Comparison of ENCODE assay signal across 17 cellular contexts in the genomic region with DNA sequence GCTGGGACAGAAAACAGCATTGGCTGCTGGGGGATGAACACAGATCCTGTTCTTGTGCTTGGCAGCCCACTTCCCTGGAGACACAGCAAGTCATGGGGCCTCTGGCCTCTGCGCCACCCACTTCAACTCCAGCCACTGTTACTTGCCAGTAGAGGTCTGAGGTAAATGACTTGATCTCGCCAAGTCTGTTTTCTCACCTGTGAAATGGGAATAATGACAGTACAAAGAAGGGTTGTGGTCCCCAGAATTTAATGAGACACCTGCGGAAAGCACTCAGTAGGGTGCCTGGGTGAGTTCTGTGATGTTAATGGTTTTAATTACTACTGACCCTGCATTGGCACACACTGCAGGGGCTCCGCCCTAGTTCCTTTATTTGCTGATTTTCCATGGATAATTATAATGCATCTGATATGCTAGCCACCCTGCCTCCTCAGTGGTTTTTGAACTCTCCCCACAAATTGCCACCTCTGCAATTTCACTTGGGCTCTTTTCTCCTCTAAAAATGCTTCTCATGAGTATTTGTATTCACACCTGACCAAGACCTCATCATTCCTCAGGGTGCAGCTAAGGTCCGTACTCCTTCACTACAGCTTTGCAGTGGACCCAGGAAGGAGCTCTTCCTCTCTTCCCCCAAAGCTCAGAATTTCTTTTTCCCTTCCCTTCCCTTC.
DNase-seq lines count a peak whose midpoint lies in the region; ATAC-seq and TF ChIP-seq lines count a peak whose summit lies in the region.
"Had no signal": no experiment of that assay in that cellular context is flagged by ENCODE, and none has a peak within 500 bp of the region (broad histone marks: within the 10 kb centered on the region; RNA-seq: fewer than 3 reads in every experiment).

No MANE protein-coding gene starts in this region.

- 97% methylated on average over 5 of the region's 5 CpGs for WGBS in esophagus muscularis mucosa

- ATAC-seq in natural killer cell treated with Interleukin-12 subunit alpha and Interleukin-12 subunit beta and Interleukin-15 and Interleukin-18, amount 100 ng/mL, for 72 hours, result no peak
- ATAC-seq in natural killer cell, result no peak
- ATAC-seq: GM12878 had no signal

- H3K27me3 ChIP-seq in dorsolateral prefrontal cortex, result peaks cover 0 to 29% (median 0%) of the 10 kb centered on the region in 45 donors
- H3K27me3 ChIP-seq in esophagus muscularis mucosa, result peaks cover 0 to 3% (median 0%) of the 10 kb centered on the region in 4 donors

- peak overlapping the region; percentile 4 for H3K4me3 Mint-ChIP-seq in natural killer cell treated with Interleukin-12 subunit alpha and Interleukin-12 subunit beta and Interleukin-15 and Interleukin-18, amount 100 ng/mL, for 72 hours
- H3K4me3 Mint-ChIP-seq in natural killer cell, result no peak overlapping the region

- H3K36me3 Mint-ChIP-seq in natural killer cell treated with Interleukin-12 subunit alpha and Interleukin-12 subunit beta and Interleukin-15 and Interleukin-18, amount 100 ng/mL, for 72 hours, result no peaks in the 10 kb centered on the region
- no peaks in the 10 kb centered on the region for H3K36me3 Mint-ChIP-seq in natural killer cell

- intact Hi-C loops in natural killer cell (cut with micrococcal nuclease) (loop anchor here (5.0 kb wide), 1 partner anchor 760 kb away; no protein-coding TSS in a partner anchor), dorsolateral prefrontal cortex (cut with DNase I) (no loop called here), esophagus muscularis mucosa (cut with DNase I) (no loop called here)

- no peak for TF ChIP-seq POLR2A in esophagus muscularis mucosa (IDR thresholded peaks at IDR 0.05; ENCODE audit: low read depth)

- TF ChIP-seq CTCF in natural killer cell (IDR thresholded peaks at IDR 0.05), result no peak
- no peak for TF ChIP-seq CTCF in dorsolateral prefrontal cortex (IDR thresholded peaks at IDR 0.05 in 54 of 56, conservative IDR thresholded peaks at IDR 0.05 in 2 of 56; ENCODE audit: low read depth in 1 of 56, partially characterized antibody in 56 of 56)
- TF ChIP-seq CTCF in esophagus muscularis mucosa (IDR thresholded peaks at IDR 0.05), result no peak

- no peak overlapping the region for H3K27ac ChIP-seq in dorsolateral prefrontal cortex
- no peak overlapping the region for H3K27ac ChIP-seq in esophagus muscularis mucosa (replicated peaks in 1 of 4)

- no peak for TF ChIP-seq EP300 in esophagus muscularis mucosa (IDR thresholded peaks at IDR 0.05)

- no peak overlapping the region for H3K27ac Mint-ChIP-seq in natural killer cell treated with Interleukin-12 subunit alpha and Interleukin-12 subunit beta and Interleukin-15 and Interleukin-18, amount 100 ng/mL, for 72 hours
- no peak overlapping the region for H3K27ac Mint-ChIP-seq in natural killer cell

- H3K9me3 Mint-ChIP-seq in natural killer cell treated with Interleukin-12 subunit alpha and Interleukin-12 subunit beta and Interleukin-15 and Interleukin-18, amount 100 ng/mL, for 72 hours, result no peaks in the 10 kb centered on the region
- no peaks in the 10 kb centered on the region for H3K9me3 Mint-ChIP-seq in natural killer cell

- no peak for DNase-seq in natural killer cell treated with Interleukin-12 subunit alpha and Interleukin-12 subunit beta and Interleukin-15 and Interleukin-18, amount 100 ng/mL, for 72 hours (ENCODE audit: low spot score)
- DNase-seq in natural killer cell (no peak), NCI-H2081 treated with DMSO at 0.1 percent for 48 hours (lab: John Stamatoyannopoulos, UW) (peak; percentile 36), medulla oblongata (ENCODE audit: extremely low spot score) (peak; percentile 19), dorsolateral prefrontal cortex (no peak), esophagus muscularis mucosa (ENCODE audit: extremely low spot score) (no peak), globus pallidus (ENCODE audit: low spot score) (no peak)
- DNase-seq in stimulated activated CD4-positive, alpha-beta T cell treated with anti-CD3 and anti-CD28 coated beads, Interleukin-12 subunit alpha, Interleukin-12 subunit beta, amount 100 ng/mL, for 4 hours, result no peak
- DNase-seq: 8988T, Kasumi-1, NCI-H1436 treated with DMSO at 0.1 percent for 48 hours, NCI-H345, NCI-H526 treated with DMSO at 0.1 percent for 48 hours, Right ventricle myocardium superior, SK-N-SH had no signal

- no peaks in the 10 kb centered on the region for H3K36me3 ChIP-seq in esophagus muscularis mucosa
- H3K36me3 ChIP-seq: BLaER1 treated with 17β-estradiol and CSF1 and Interleukin-3, amounts not matched to agents 10 nM and 100 nM had no signal

- H3K27me3 Mint-ChIP-seq in natural killer cell treated with Interleukin-12 subunit alpha and Interleukin-12 subunit beta and Interleukin-15 and Interleukin-18, amount 100 ng/mL, for 72 hours, result peaks cover 15 to 19% of the 10 kb centered on the region in 2 donors
- peaks cover 40 to 45% of the 10 kb centered on the region in 2 donors for H3K27me3 Mint-ChIP-seq in natural killer cell (ENCODE audit: low read depth in 2 of 2)

- no peak overlapping the region for H3K4me3 ChIP-seq in dorsolateral prefrontal cortex
- H3K4me3 ChIP-seq in esophagus muscularis mucosa, result no peak overlapping the region
- H3K4me3 ChIP-seq: BLaER1 treated with 17β-estradiol and CSF1 and Interleukin-3, amounts not matched to agents 10 nM and 100 nM; GM12878 had no signal

- H3K4me1 Mint-ChIP-seq in natural killer cell treated with Interleukin-12 subunit alpha and Interleukin-12 subunit beta and Interleukin-15 and Interleukin-18, amount 100 ng/mL, for 72 hours (ENCODE audit: low read depth in 2 of 2), result peaks cover 25 to 46% of the 10 kb centered on the region in 2 donors
- H3K4me1 Mint-ChIP-seq in natural killer cell, result peaks cover 39 to 51% of the 10 kb centered on the region in 2 donors

- H3K4me1 ChIP-seq in esophagus muscularis mucosa, result peaks cover 0 to 7% (median 5%) of the 10 kb centered on the region in 4 donors

- no peaks in the 10 kb centered on the region for H3K9me3 ChIP-seq in esophagus muscularis mucosa
- H3K9me3 ChIP-seq: BLaER1 treated with 17β-estradiol and CSF1 and Interleukin-3, amounts not matched to agents 10 nM and 100 nM; SK-N-SH had no signal

Comparison
In these comparisons a context has a peak if more than half of its experiments do, and no peak if none do; other contexts are left out.
1. DNase-seq: peak in NCI-H2081 treated with DMSO at 0.1 percent for 48 hours (single experiment) and medulla oblongata (single experiment); none in natural killer cell treated with Interleukin-12 subunit alpha and Interleukin-12 subunit beta and Interleukin-15 and Interleukin-18, amount 100 ng/mL, for 72 hours (single experiment), natural killer cell (single experiment), dorsolateral prefrontal cortex (0 of 10), esophagus muscularis mucosa (single experiment), stimulated activated CD4-positive, alpha-beta T cell treated with anti-CD3 and anti-CD28 coated beads, Interleukin-12 subunit alpha, Interleukin-12 subunit beta, amount 100 ng/mL, for 4 hours (single experiment) and globus pallidus (single experiment).